8 cellular contexts compared by ENCODE assay signal in the genomic region with DNA sequence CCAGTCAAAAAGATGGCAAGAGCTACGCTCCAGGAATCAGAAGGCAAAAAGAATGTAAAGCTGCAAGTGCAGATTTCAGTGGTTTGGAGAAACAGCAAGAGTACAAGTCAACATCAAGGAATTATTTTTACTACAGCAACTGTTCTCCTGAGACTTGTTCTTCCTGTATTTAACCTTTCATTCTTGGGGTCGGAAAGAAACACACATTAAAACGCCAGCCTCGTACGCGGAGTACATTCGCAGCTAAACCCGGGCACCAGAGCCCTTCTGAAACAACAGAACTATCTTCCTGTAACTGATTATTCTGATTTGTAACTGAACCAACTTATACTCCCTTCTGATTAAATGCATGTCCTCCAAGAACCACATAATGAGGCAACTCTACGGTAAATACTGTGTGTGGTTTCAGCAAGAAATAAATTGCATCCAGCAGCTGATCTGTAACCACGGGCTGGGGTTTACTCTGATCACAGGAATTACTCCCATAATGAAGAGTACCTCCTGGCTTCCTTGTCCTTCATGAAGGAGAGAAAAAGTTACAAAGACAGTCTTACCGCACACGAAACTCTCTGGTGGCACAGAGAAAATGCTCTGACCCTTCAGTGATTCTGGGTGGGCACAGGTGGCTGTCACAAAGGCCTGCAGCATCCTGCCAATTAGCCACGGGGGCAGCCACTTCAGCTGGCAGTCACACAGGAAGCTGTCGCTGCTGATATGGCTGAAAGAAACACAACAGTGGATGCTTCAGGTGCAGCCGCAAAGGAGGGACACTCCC.
DNase-seq lines count a peak whose midpoint lies in the region; ATAC-seq, FAIRE-seq and TF ChIP-seq lines count a peak whose summit lies in the region.

No MANE protein-coding gene starts in this region.

- H3K9me3 Mint-ChIP-seq in chondrocyte (ENCODE audit: low read depth), result no peaks in the 10 kb centered on the region

- H3K27me3 Mint-ChIP-seq in chondrocyte (ENCODE audit: low read depth), result no peaks in the 10 kb centered on the region

- H3K4me3 Mint-ChIP-seq in chondrocyte (ENCODE audit: unreplicated experiment), result peak overlapping the region; percentile 43

- DNase-seq in GM18507 (ENCODE audit: extremely low spot score, insufficient read length, low read depth), result peak; percentile 40
- peak in 4 of 5 experiments; percentile 15 to 92 (median 57) for DNase-seq in T-helper 2 cell
- DNase-seq in chondrocyte (ENCODE audit: low spot score), result no peak
- DNase-seq in H4 (ENCODE audit: low spot score), result no peak
- DNase-seq in EL, result no peak
- DNase-seq in T1000 (lab: John Stamatoyannopoulos, UW), result no peak

- H3K4me3 ChIP-seq in skin epidermis, result peak overlapping the region in 1 of 7 experiments; percentile 1

- H3K27ac ChIP-seq in skin epidermis, result peak overlapping the region in 18 of 21 experiments; percentile 0 to 83 (median 38)

- no peak for TF ChIP-seq CTCF in chondrocyte (IDR thresholded peaks at IDR 0.05)

- H3K36me3 Mint-ChIP-seq in chondrocyte (ENCODE audit: low read depth), result peaks cover 43% of the 10 kb centered on the region

- peak; percentile 85 for ATAC-seq in HG02759 (IDR thresholded peaks at IDR 0.05; ENCODE audit: unreplicated experiment)

- peak; percentile 85 for FAIRE-seq in GM18507 (lab: Jason Lieb, UNC)

- H3K27ac Mint-ChIP-seq in chondrocyte (ENCODE audit: unreplicated experiment), result peak overlapping the region; percentile 99

- H3K4me1 Mint-ChIP-seq in chondrocyte (ENCODE audit: low read depth), result peaks cover 68% of the 10 kb centered on the region

Comparison
In these comparisons a context has a peak if more than half of its experiments do, and no peak if none do; other contexts are left out.
1. DNase-seq: peak in GM18507 (single experiment) and T-helper 2 cell (4 of 5); none in chondrocyte (single experiment), H4 (single experiment), EL (single experiment) and T1000 (single experiment).